In the genomic region with DNA sequence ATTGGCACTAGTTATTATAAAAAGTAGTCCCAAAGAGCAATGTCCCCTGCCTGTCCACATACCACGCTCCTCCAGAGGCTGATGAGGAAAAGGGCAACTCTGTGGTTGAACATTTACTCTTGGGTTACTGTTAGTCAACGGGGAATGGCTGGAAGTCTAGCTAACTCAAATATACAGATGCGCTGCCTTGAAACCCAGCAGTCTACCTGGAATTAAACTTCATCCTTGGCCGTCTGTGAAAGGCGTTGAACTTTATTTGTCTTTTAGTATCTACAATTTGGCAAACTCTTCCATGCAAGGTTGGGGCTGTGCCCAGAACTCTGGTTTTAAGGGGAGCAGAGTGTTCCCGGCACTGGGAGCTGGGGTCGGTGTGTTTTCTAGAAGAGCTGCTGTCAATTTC, we compare ENCODE assay signal across 23 cellular contexts. TPM values are rescaled to one million over a fixed set of nuclear protein-coding genes. Genes with fewer than 3 reads are reported as not detected.
DNase-seq lines count a peak whose midpoint lies in the region; ATAC-seq and TF ChIP-seq lines count a peak whose summit lies in the region.
"Had no signal": no experiment of that assay in that cellular context is flagged by ENCODE, and none has a peak within 500 bp of the region (broad histone marks: within the 10 kb centered on the region; RNA-seq: fewer than 3 reads in every experiment).

No MANE protein-coding gene starts in this region.

- ATAC-seq in Right ventricle myocardium superior (ENCODE audit: poor library complexity) (no peak), GM19397 (IDR thresholded peaks at IDR 0.05; ENCODE audit: unreplicated experiment) (no peak)
- ATAC-seq: Panc1 had no signal

- H4K91ac ChIP-seq in neuronal stem cell (ENCODE audit: low read depth, low read length, poor library complexity), result no peak overlapping the region

- peaks cover 4% of the 10 kb centered on the region for H3K79me1 ChIP-seq in neuronal stem cell (ENCODE audit: low read depth, low read length)

- no peaks in the 10 kb centered on the region for H3K27me3 Mint-ChIP-seq in type B pancreatic cell

- peak overlapping the region; percentile 76 for H3K27ac Mint-ChIP-seq in type B pancreatic cell
- H3K27ac Mint-ChIP-seq: CD4-positive, CD25-positive, alpha-beta regulatory T cell; HFFc6 had no signal

- peak overlapping the region; percentile 58 for H2AK5ac ChIP-seq in neuronal stem cell (ENCODE audit: low read depth, low read length)

- no peak overlapping the region for H4K8ac ChIP-seq in neuronal stem cell (ENCODE audit: low read depth, low read length)

- H3K36me3 ChIP-seq in neuronal stem cell (replicated peaks in 1 of 2; ENCODE audit: control insufficient read depth in 2 of 2, insufficient read depth in 2 of 2, low read length in 2 of 2) (no peaks in the 10 kb centered on the region), uterus (no peaks in the 10 kb centered on the region)

- no peak overlapping the region for H2AFZ ChIP-seq in neuronal stem cell (ENCODE audit: low read length)

- no peak overlapping the region for H3K4me2 ChIP-seq in neuronal stem cell (ENCODE audit: insufficient read depth, low read length, poor library complexity, severe bottlenecking)

- H3K4ac ChIP-seq in neuronal stem cell (ENCODE audit: low read length), result no peak overlapping the region

- intact Hi-C loops in Right ventricle myocardium superior (cut with DNase I), result no loop called here
- intact Hi-C loops in cardiac septum (cut with DNase I), result no loop called here
- intact Hi-C loops in uterus (cut with DNase I; ENCODE audit: low total_unique reads), result no loop called here

- H2BK15ac ChIP-seq in neuronal stem cell (ENCODE audit: low read length), result no peak overlapping the region

- CTCF ChIA-PET in HEK293T (lab: Yijun Ruan, JAX), result no interaction called here

- no peak overlapping the region for H3K9ac ChIP-seq in neuronal stem cell (ENCODE audit: low read depth, low read length, poor library complexity)

- H3K14ac ChIP-seq in neuronal stem cell (ENCODE audit: low read length), result no peak overlapping the region

- H3K23ac ChIP-seq in neuronal stem cell (ENCODE audit: low read depth, low read length, poor library complexity), result no peak overlapping the region

- peak overlapping the region; percentile 72 for H2BK5ac ChIP-seq in neuronal stem cell (ENCODE audit: low read length)

- no peak overlapping the region for H2BK120ac ChIP-seq in neuronal stem cell (ENCODE audit: low read depth, low read length)

- no peaks in the 10 kb centered on the region for H3K9me3 Mint-ChIP-seq in type B pancreatic cell

- H3K4me3 ChIP-seq in neuronal stem cell (ENCODE audit: low read length in 2 of 2), result no peak overlapping the region
- no peak overlapping the region for H3K4me3 ChIP-seq in uterus
- H3K4me3 ChIP-seq: SJCRH30 had no signal

- H2BK12ac ChIP-seq in neuronal stem cell (ENCODE audit: low read length), result no peak overlapping the region

- H3K4me1 Mint-ChIP-seq in type B pancreatic cell (ENCODE audit: unreplicated experiment), result peaks cover 28% of the 10 kb centered on the region

- H3K4me3 Mint-ChIP-seq in type B pancreatic cell, result peak overlapping the region; percentile 44
- H3K4me3 Mint-ChIP-seq: CD4-positive, CD25-positive, alpha-beta regulatory T cell; HFFc6 had no signal

- DNase-seq in Right ventricle myocardium superior (peak; percentile 17), cardiac septum (ENCODE audit: low spot score) (no peak), kidney tubule cell (ENCODE audit: low spot score) (peak; percentile 7), neuronal stem cell (ENCODE audit: low spot score) (no peak), type B pancreatic cell (ENCODE audit: extremely low spot score, unreplicated experiment) (no peak), HEK293T (ENCODE audit: extremely low spot score) (no peak), uterus (no peak)
- DNase-seq: Caco-2; CD4-positive, CD25-positive, alpha-beta regulatory T cell; DMS 273 treated with DMSO at 0.1 percent for 48 hours; H7; HFFc6; MV-4-11; NCI-H1105 treated with DMSO at 0.1 percent for 48 hours; NCI-H2029 treated with DMSO at 0.1 percent for 48 hours; NCI-H226; NCI-H510A treated with DMSO at 0.1 percent for 48 hours; NCI-H774; SJCRH30 had no signal

- no CpG with 5 or more reads among the region's 7 CpGs for WGBS in neuronal stem cell (ENCODE audit: extremely low coverage in 2 of 2, insufficient read length in 2 of 2, insufficient replicate concordance in 1 of 2), 2 donors

- no peak for TF ChIP-seq CTCF in type B pancreatic cell (conservative IDR thresholded peaks at IDR 0.05)
- TF ChIP-seq CTCF in uterus (IDR thresholded peaks at IDR 0.05), result no peak

- H3K4me1 ChIP-seq in neuronal stem cell (ENCODE audit: control insufficient read depth in 2 of 2, insufficient read depth in 1 of 2, low read depth in 1 of 2, low read length in 2 of 2) (peaks cover 5 to 10% of the 10 kb centered on the region in 2 donors), uterus (no peaks in the 10 kb centered on the region)

- POLR2A ChIA-PET in HEK293T (lab: Yijun Ruan, JAX), result interaction anchor here (1.5 kb wide), 1 partner anchor 10 kb away, joined by 3 read pairs; no protein-coding TSS in a partner anchor

- H3K27ac ChIP-seq in neuronal stem cell (replicated peaks; ENCODE audit: low read length), result no peak overlapping the region
- no peak overlapping the region for H3K27ac ChIP-seq in uterus

- peaks cover 10 to 13% of the 10 kb centered on the region in 2 donors for H3K9me3 ChIP-seq in neuronal stem cell (replicated peaks in 1 of 2; ENCODE audit: control insufficient read depth in 2 of 2, insufficient read depth in 1 of 2, low read depth in 1 of 2, low read length in 2 of 2)
- H3K9me3 ChIP-seq in uterus, result no peaks in the 10 kb centered on the region
- H3K9me3 ChIP-seq: SJCRH30 had no signal

- no peak for TF ChIP-seq POLR2A in uterus (IDR thresholded peaks at IDR 0.05)

- H3K18ac ChIP-seq in neuronal stem cell (ENCODE audit: low read length), result peak overlapping the region; percentile 1

- no peaks in the 10 kb centered on the region for H3K36me3 Mint-ChIP-seq in type B pancreatic cell
- H3K36me3 Mint-ChIP-seq: CD4-positive, CD25-positive, alpha-beta regulatory T cell had no signal

- H3K27me3 ChIP-seq in neuronal stem cell (ENCODE audit: control insufficient read depth in 3 of 3, insufficient read depth in 3 of 3, low read depth in 1 of 3, low read length in 3 of 3), result no peaks in the 10 kb centered on the region
- no peaks in the 10 kb centered on the region for H3K27me3 ChIP-seq in uterus
- H3K27me3 ChIP-seq: SJCRH30 had no signal

TF ChIP-seq in HEK293T, 16 proteins besides CTCF, POLR2A, EP300 and RAD21:
- TF ChIP-seq BHLHE40 (IDR thresholded peaks at IDR 0.05; ENCODE audit: borderline replicate concordance), result no peak
- no peak for TF ChIP-seq ARNT (IDR thresholded peaks at IDR 0.05)

RNA-seq across cellular contexts. Expression of gene MEG3, which starts 3.9 kb away (rescaled TPM):
- total RNA-seq in Right ventricle myocardium superior, result 24.7 TPM
- 25.4 TPM for total RNA-seq in cardiac septum
- 61.0 TPM for polyA plus RNA-seq in neuronal stem cell (2013, experiment 1 of 2)
- polyA plus RNA-seq in neuronal stem cell (2013, experiment 2 of 2), result 58.1 TPM
- 0.68 and 0.74 TPM in 2 replicates for total RNA-seq in type B pancreatic cell (ENCODE audit: low replicate concordance)
- total RNA-seq in uterus, result 100 to 1,000 TPM in 2 of 4 donors, 10 to 100 TPM in 2; 34.1 to 265 (median 119) TPM
- total RNA-seq: A172, Caco-2, HT-29 had no signal
- polyA plus RNA-seq: CD4-positive, CD25-positive, alpha-beta regulatory T cell had no signal

Comparison
In these comparisons a context has a peak if more than half of its experiments do, and no peak if none do; other contexts are left out.
1. DNase-seq: peak in Right ventricle myocardium superior (single experiment) and kidney tubule cell (single experiment); none in cardiac septum (single experiment), neuronal stem cell (single experiment), type B pancreatic cell (single experiment), HEK293T (single experiment) and uterus (0 of 2).
2. RNA of gene MEG3, which starts 3.9 kb away (total RNA-seq): 34.1 to 265 TPM in uterus, 25.4 TPM in cardiac septum (single experiment) and 24.7 TPM in Right ventricle myocardium superior (single experiment); 0.68 to 0.74 TPM in type B pancreatic cell; every median in the first group is over 10 times any median in the second.